In the genomic region with DNA sequence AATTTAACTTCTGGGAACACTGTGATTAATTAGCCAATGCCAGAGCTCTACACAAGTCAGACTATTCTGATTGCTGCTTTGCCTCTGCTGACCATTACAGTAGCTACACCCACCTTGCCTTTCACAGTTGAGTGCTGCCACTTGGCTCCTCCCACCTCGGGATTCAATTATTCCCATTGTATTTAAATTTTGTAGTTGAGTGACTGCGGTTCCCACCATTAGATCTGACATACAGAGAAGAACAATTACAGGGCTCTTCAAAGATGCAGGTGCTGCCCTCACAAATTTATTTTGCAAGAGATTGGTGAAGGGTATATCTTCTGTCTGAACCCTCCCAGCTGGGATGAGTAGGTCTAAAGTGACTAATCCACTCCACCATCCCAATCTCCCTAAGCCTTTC, we compare ENCODE assay signal across 3 cellular contexts. TPM values are rescaled to one million over a fixed set of nuclear protein-coding genes. Genes with fewer than 3 reads are reported as not detected.
DNase-seq lines count a peak whose midpoint lies in the region; TF ChIP-seq lines count a peak whose summit lies in the region.
"Not testable (repeated sequence)": the region's sequence is repeated elsewhere in the genome, so short reads cannot be mapped to it uniquely, and the experiment has no call there.

No MANE protein-coding gene starts in this region.

- H3K9me3 Mint-ChIP-seq in endothelial cell (ENCODE audit: unreplicated experiment): not testable (repeated sequence)

- H3K4me1 ChIP-seq in HEK293 (ENCODE audit: control insufficient read depth, insufficient read depth, low read length): not testable (repeated sequence)

- H3K27me3 Mint-ChIP-seq in endothelial cell (ENCODE audit: unreplicated experiment): not testable (repeated sequence)

- H3K4me3 ChIP-seq in HEK293 (ENCODE audit: low read depth, low read length); WERI-Rb-1 (ENCODE audit: low read depth, low read length): not testable (repeated sequence)

- POLR2A ChIA-PET in HEK293 (lab: Yijun Ruan, JAX): not testable (repeated sequence)

- H3K27ac Mint-ChIP-seq in endothelial cell (ENCODE audit: unreplicated experiment): not testable (repeated sequence)

- H3K36me3 ChIP-seq in HEK293 (ENCODE audit: control insufficient read depth in 2 of 2, insufficient read depth in 1 of 2, low read length in 2 of 2); WERI-Rb-1: not testable (repeated sequence)

- peaks cover 59% of the 10 kb centered on the region for H3K36me3 Mint-ChIP-seq in endothelial cell (ENCODE audit: low read depth, unreplicated experiment)

- not testable (repeated sequence) for TF ChIP-seq CTCF in HEK293 (tag by site-specific recombination; IDR thresholded peaks at IDR 0.05); WERI-Rb-1 (IDR thresholded peaks at IDR 0.05; ENCODE audit: low read depth, low read length); endothelial cell (IDR thresholded peaks at IDR 0.05; ENCODE audit: unreplicated experiment)

- H3K27ac ChIP-seq in HEK293 (ENCODE audit: extremely low read depth, low read depth, low read length): not testable (repeated sequence)
- peak overlapping the region; percentile 57 for H3K27ac ChIP-seq in WERI-Rb-1

- not testable (repeated sequence) for H3K27me3 ChIP-seq in WERI-Rb-1 (ENCODE audit: insufficient read depth, low read depth, severe bottlenecking)

- not testable (repeated sequence) for DNase-seq in WERI-Rb-1; endothelial cell (ENCODE audit: low spot score)

- H3K9me3 ChIP-seq in HEK293 (ENCODE audit: control insufficient read depth, insufficient read depth, low read depth, low read length): not testable (repeated sequence)
- peaks cover 28% of the 10 kb centered on the region for H3K9me3 ChIP-seq in WERI-Rb-1 (ENCODE audit: severe bottlenecking)

- H3K4me1 Mint-ChIP-seq in endothelial cell (ENCODE audit: unreplicated experiment): not testable (repeated sequence)

- CTCF ChIA-PET in HEK293 (lab: Yijun Ruan, JAX): interaction anchor here (0.6 kb wide), 1 partner anchor 58 kb away, joined by 3 read pairs; no protein-coding TSS in a partner anchor

- H3K4me3 Mint-ChIP-seq in endothelial cell (ENCODE audit: unreplicated experiment): peak overlapping the region; percentile 57

TF ChIP-seq in HEK293, 187 proteins besides CTCF, POLR2A, EP300 and RAD21:
- TF ChIP-seq ZNF302 (tag by site-specific recombination; IDR thresholded peaks at IDR 0.05; ENCODE audit: low read depth): peak; percentile 99

RNA-seq across cellular contexts. Expression of gene PKIB, which starts 11.9 kb away (rescaled TPM):
- 38.5 TPM for total RNA-seq in endothelial cell (ENCODE audit: unreplicated experiment)
